18 cellular contexts compared by ENCODE assay signal in the genomic region with DNA sequence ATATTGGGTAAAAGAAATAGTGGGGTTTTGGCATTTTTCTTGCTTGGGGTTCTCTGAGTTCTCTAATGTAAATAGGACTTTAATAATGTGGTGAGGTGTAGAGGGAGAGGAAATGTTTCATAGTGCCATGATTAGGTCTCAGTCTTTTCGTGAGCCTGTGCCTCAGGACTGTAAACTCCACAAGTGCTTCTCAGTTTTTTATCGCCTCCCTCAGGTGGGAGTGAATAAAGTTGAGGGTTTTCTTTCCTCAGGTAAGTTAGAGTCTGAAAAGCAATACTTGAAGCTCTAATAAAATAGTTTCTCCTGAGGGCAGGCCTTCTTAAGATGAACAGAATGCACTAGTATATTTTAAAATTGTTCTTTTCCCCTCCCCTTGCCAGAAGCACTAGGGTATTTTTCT.
DNase-seq lines count a peak whose midpoint lies in the region; ATAC-seq, FAIRE-seq and TF ChIP-seq lines count a peak whose summit lies in the region.
"Had no signal": no experiment of that assay in that cellular context is flagged by ENCODE, and none has a peak within 500 bp of the region (broad histone marks: within the 10 kb centered on the region; RNA-seq: fewer than 3 reads in every experiment).

No MANE protein-coding gene starts in this region.

- peak; percentile 50 to 59 for TF ChIP-seq RAD21 in H1 (IDR thresholded peaks at IDR 0.05 in 1 of 2, conservative IDR thresholded peaks at IDR 0.05 in 1 of 2; ENCODE audit: low read depth in 2 of 2, low read length in 2 of 2)

- H3K27me3 Mint-ChIP-seq in immature natural killer cell (ENCODE audit: low read depth in 3 of 3) = peaks cover 2 to 15% (median 8%) of the 10 kb centered on the region in 3 donors
- H3K27me3 Mint-ChIP-seq: CD4-positive, CD25-positive, alpha-beta regulatory T cell had no signal

- WGBS in H1 (ENCODE audit: extremely low coverage in 1 of 2, insufficient coverage in 1 of 2, insufficient read length in 1 of 2, insufficient replicate concordance in 2 of 2, low coverage in 1 of 2, low lambda C conversion rate in 2 of 2, missing lambda C conversion rate in 1 of 2), 2 experiments = 67% methylated on average over 2 of the region's 2 CpGs; no CpG with 5 or more reads in 1 of the 2 experiments

- peaks cover 7 to 17% (median 13%) of the 10 kb centered on the region in 3 donors for H3K36me3 Mint-ChIP-seq in immature natural killer cell
- H3K36me3 Mint-ChIP-seq: CD4-positive, CD25-positive, alpha-beta regulatory T cell; CD8-positive, alpha-beta memory T cell had no signal

- H3K4me3 ChIP-seq in NT2/D1 (ENCODE audit: insufficient read length, low read depth) = no peak overlapping the region
- no peak overlapping the region for H3K4me3 ChIP-seq in H1 (ENCODE audit: extremely low read depth in 1 of 4, insufficient read depth in 2 of 4, low read depth in 3 of 4, low read length in 4 of 4)

- no peaks in the 10 kb centered on the region for H3K4me1 Mint-ChIP-seq in immature natural killer cell
- H3K4me1 Mint-ChIP-seq: CD4-positive, CD25-positive, alpha-beta regulatory T cell; CD8-positive, alpha-beta memory T cell had no signal

- H2BK15ac ChIP-seq in H1 (ENCODE audit: low read length) = no peak overlapping the region

- no peak overlapping the region for H3K23ac ChIP-seq in H1 (ENCODE audit: insufficient read length)

- H4K91ac ChIP-seq in H1 (replicated peaks; ENCODE audit: insufficient read length, low read length) = no peak overlapping the region

- H3K4me3 Mint-ChIP-seq in immature natural killer cell = no peak overlapping the region
- H3K4me3 Mint-ChIP-seq: CD4-positive, CD25-positive, alpha-beta regulatory T cell; CD8-positive, alpha-beta memory T cell had no signal

- H2BK12ac ChIP-seq in H1 (ENCODE audit: low read depth, low read length) = no peak overlapping the region

- H3K4me1 ChIP-seq in NT2/D1 (ENCODE audit: insufficient read depth, insufficient read length) = no peaks in the 10 kb centered on the region
- H3K4me1 ChIP-seq in H1 (replicated peaks in 1 of 4; ENCODE audit: control insufficient read depth in 3 of 4, insufficient read depth in 4 of 4, low read length in 3 of 4) = no peaks in the 10 kb centered on the region
- H3K4me1 ChIP-seq: BE2C had no signal

- H2AK5ac ChIP-seq in H1 (ENCODE audit: low read depth, low read length) = no peak overlapping the region

- H4K8ac ChIP-seq in H1 (ENCODE audit: extremely low read depth, insufficient read depth, low read length) = no peak overlapping the region

- H2BK5ac ChIP-seq in H1 (ENCODE audit: low read depth, low read length) = no peak overlapping the region

- no peaks in the 10 kb centered on the region for H3K79me2 ChIP-seq in H1 (ENCODE audit: control insufficient read depth in 1 of 2, insufficient read depth in 2 of 2, low read length in 2 of 2)

- no peak overlapping the region for H3K14ac ChIP-seq in H1 (ENCODE audit: insufficient read length)

- no peak overlapping the region for H3K27ac Mint-ChIP-seq in immature natural killer cell
- H3K27ac Mint-ChIP-seq: CD4-positive, CD25-positive, alpha-beta regulatory T cell; CD8-positive, alpha-beta memory T cell had no signal

- POLR2A ChIA-PET in H1 (lab: Charles Lee; ENCODE audit: partially characterized antibody) = no interaction called here

- H3K27ac ChIP-seq in H1 (ENCODE audit: low read depth, low read length) = no peak overlapping the region

- no peaks in the 10 kb centered on the region for H4K20me1 ChIP-seq in H1 (replicated peaks in 1 of 2; ENCODE audit: control insufficient read depth in 1 of 2, insufficient read depth in 2 of 2, low read length in 2 of 2)

- no peaks in the 10 kb centered on the region for H3K23me2 ChIP-seq in H1 (ENCODE audit: low read depth, low read length)

- no peak for TF ChIP-seq POLR2A in H1 (IDR thresholded peaks at IDR 0.05; ENCODE audit: control extremely low read depth in 1 of 2, low read depth in 2 of 2, low read length in 2 of 2)

- no peak overlapping the region for H2BK20ac ChIP-seq in H1 (ENCODE audit: low read length)

- FAIRE-seq in H1 (lab: Jason Lieb, UNC) (no peak), frontal cortex (lab: Jason Lieb, UNC) (no peak)
- FAIRE-seq: A204.1, D721Med, G401.6, GM12891 had no signal

- H2BK120ac ChIP-seq in H1 (replicated peaks; ENCODE audit: low read depth, low read length) = no peak overlapping the region

- H3K36me3 ChIP-seq in NT2/D1 (ENCODE audit: insufficient read depth, insufficient read length, low read length) = no peaks in the 10 kb centered on the region
- no peaks in the 10 kb centered on the region for H3K36me3 ChIP-seq in H1 (ENCODE audit: control insufficient read depth in 2 of 4, insufficient read depth in 4 of 4, low read length in 3 of 4)
- H3K36me3 ChIP-seq: BE2C had no signal

- peaks cover 0 to 5% (median 0%) of the 10 kb centered on the region in 6 donors for H3K9me3 Mint-ChIP-seq in immature natural killer cell

- H4K5ac ChIP-seq in H1 (ENCODE audit: insufficient read length, low read depth, low read length) = no peak overlapping the region

- no peak overlapping the region for H3K18ac ChIP-seq in H1 (ENCODE audit: extremely low read depth, low read length)

- H3K4me2 ChIP-seq in H1 (ENCODE audit: insufficient read depth in 1 of 2, low read depth in 2 of 2, low read length in 2 of 2) = no peak overlapping the region

- CTCF ChIA-PET in H1 (lab: Charles Lee; ENCODE audit: partially characterized antibody) = interaction anchor here (0.8 to 1.4 kb wide), 5 partner anchors 11 to 308 kb away, joined by 3 read pairs; no protein-coding TSS in a partner anchor

- H2AFZ ChIP-seq in H1 (ENCODE audit: low read length) = no peak overlapping the region

- H3K9me3 ChIP-seq in NT2/D1 (ENCODE audit: insufficient read depth, low read length) (no peaks in the 10 kb centered on the region), H1 (ENCODE audit: insufficient read depth in 2 of 2, low read depth in 1 of 2, low read length in 1 of 2) (no peaks in the 10 kb centered on the region)
- H3K9me3 ChIP-seq: BE2C had no signal

- TF ChIP-seq CTCF in H1 (IDR thresholded peaks at IDR 0.05; ENCODE audit: control extremely low read depth in 1 of 3, insufficient read depth in 1 of 3, low read depth in 1 of 3, low read length in 3 of 3) = peak in 2 of 3 experiments; percentile 21 to 30; a peak in 2 of 4 replicates

- H3K9ac ChIP-seq in NT2/D1 (ENCODE audit: insufficient read length, low read depth) = no peak overlapping the region
- no peak overlapping the region for H3K9ac ChIP-seq in H1 (replicated peaks in 1 of 4; ENCODE audit: extremely low read depth in 1 of 4, low read depth in 3 of 4, low read length in 3 of 4)

- no peak for ATAC-seq in GM18870 (IDR thresholded peaks at IDR 0.05; ENCODE audit: unreplicated experiment)

- H3K4ac ChIP-seq in H1 (replicated peaks; ENCODE audit: insufficient read length, low read depth, low read length) = no peak overlapping the region

- TF ChIP-seq EP300 in H1 (IDR thresholded peaks at IDR 0.05; ENCODE audit: borderline replicate concordance in 1 of 2, low read depth in 2 of 2, low read length in 2 of 2) = no peak

- DNase-seq in NT2/D1 (ENCODE audit: low read depth, low spot score) (peak; percentile 1), H1 (ENCODE audit: low read depth in 1 of 2, low spot score in 2 of 2) (no peak), iPS DF 19.7 (ENCODE audit: low read depth, low spot score) (peak; percentile 9), frontal cortex (ENCODE audit: low spot score in 2 of 2) (no peak), immature natural killer cell (no peak), SK-N-DZ (ENCODE audit: low spot score) (no peak)
- DNase-seq: ACHN; BE2C; C1 segment of cervical spinal cord; CD4-positive, CD25-positive, alpha-beta regulatory T cell; CD8-positive, alpha-beta memory T cell; COR-L47; HCEC 1CT had no signal

- H3K79me1 ChIP-seq in H1 (ENCODE audit: low read depth, low read length) = no peaks in the 10 kb centered on the region

- no peak overlapping the region for H3K56ac ChIP-seq in H1 (replicated peaks; ENCODE audit: insufficient read length, low read depth, low read length)

- H3K27me3 ChIP-seq in NT2/D1 (ENCODE audit: insufficient read depth, insufficient read length) (no peaks in the 10 kb centered on the region), H1 (replicated peaks in 1 of 4; ENCODE audit: control insufficient read depth in 3 of 4, extremely low read depth in 1 of 4, insufficient read depth in 3 of 4, low read length in 3 of 4) (no peaks in the 10 kb centered on the region)
- H3K27me3 ChIP-seq: BE2C had no signal

TF ChIP-seq in H1, 55 proteins besides CTCF, POLR2A, EP300 and RAD21:
- TF ChIP-seq TCF12 (IDR thresholded peaks at IDR 0.05; ENCODE audit: low read depth, low read length) (no peak), YY1 (IDR thresholded peaks at IDR 0.05; ENCODE audit: low read depth, low read length) (no peak), BACH1 (IDR thresholded peaks at IDR 0.05; ENCODE audit: low read length) (no peak), CHD1 (IDR thresholded peaks at IDR 0.05; ENCODE audit: low read depth, low read length) (no peak), CHD2 (IDR thresholded peaks at IDR 0.05; ENCODE audit: low read length) (no peak), TEAD4 (IDR thresholded peaks at IDR 0.05; ENCODE audit: low read depth, low read length) (no peak), KDM4A (IDR thresholded peaks at IDR 0.05; ENCODE audit: low read depth, low read length, severe bottlenecking) (no peak), TBP (IDR thresholded peaks at IDR 0.05; ENCODE audit: low read depth, low read length) (no peak), NRF1 (IDR thresholded peaks at IDR 0.05; ENCODE audit: low read depth, low read length) (no peak), FOSL1 (IDR thresholded peaks at IDR 0.05; ENCODE audit: insufficient read depth, low read depth, low read length) (no peak), NANOG (IDR thresholded peaks at IDR 0.05; ENCODE audit: insufficient read depth, low read depth, low read length, poor library complexity, severe bottlenecking) (no peak)
TF ChIP-seq in H1: peak in this region for 0.

Comparison
In these comparisons a context has a peak if more than half of its experiments do, and no peak if none do; other contexts are left out.
1. DNase-seq: peak in NT2/D1 (single experiment) and iPS DF 19.7 (single experiment); none in H1 (0 of 2), frontal cortex (0 of 2), immature natural killer cell (0 of 3) and SK-N-DZ (single experiment).